1 cellular context compared by ENCODE assay signal in the genomic region with DNA sequence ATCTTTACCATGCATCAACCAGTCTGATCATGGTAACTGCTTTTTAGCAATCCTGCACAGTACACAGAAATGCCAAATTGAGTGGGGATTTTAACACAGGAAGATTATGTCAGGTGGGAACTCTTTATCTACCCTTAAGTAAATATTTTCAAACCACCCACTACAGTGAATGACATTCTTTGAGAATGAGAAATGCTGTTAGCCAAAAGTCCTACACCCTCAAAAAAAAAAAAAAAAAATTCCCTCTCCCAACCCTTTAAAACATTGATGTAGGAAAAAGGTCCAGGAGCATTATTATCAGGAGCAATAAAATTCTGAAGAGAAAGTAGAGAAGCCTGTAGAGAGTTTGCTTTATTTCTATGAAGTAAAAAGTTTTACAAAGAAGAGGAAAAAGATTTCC.
TF ChIP-seq lines count a peak whose summit lies in the region.

No MANE protein-coding gene starts in this region.

TF ChIP-seq in HepG2, 621 proteins besides CTCF, POLR2A, EP300 and RAD21 (continued from another document):
- TF ChIP-seq LCORL (IDR thresholded peaks at IDR 0.05) (0 out of 2 replicates have a peak, but pooled peaks have one; percentile 34), LCORL (CRISPR knock-in tag; IDR thresholded peaks at IDR 0.05) (peak; percentile 82), RBAK (CRISPR knock-in tag; IDR thresholded peaks at IDR 0.05) (no peak), SOX5 (CRISPR knock-in tag; IDR thresholded peaks at IDR 0.05; ENCODE audit: borderline replicate concordance) (peak; percentile 32; the same call in 1 of the 2 replicates)
